ENCODE assay signal across 27 cellular contexts in the genomic region with DNA sequence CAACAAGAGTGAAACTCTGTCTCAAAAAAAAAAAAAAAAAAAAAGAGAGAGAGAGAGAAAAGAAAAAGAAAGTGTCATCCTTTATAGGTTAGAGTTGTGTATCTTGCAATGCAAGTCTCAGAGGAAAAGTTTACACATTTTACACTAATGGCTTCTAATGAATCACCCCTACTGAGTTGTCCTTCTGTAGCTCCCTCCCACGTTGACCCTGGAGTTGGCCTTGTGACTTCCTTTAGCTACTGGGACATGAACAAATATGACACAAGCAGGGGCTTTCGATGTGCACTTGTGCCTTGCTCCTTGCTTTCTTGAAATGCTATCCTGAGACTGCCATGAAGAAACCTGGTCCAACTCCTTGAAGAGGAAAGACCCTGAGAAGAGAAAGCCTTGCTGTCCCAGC. TPM values are rescaled to one million over a fixed set of nuclear protein-coding genes. Genes with fewer than 3 reads are reported as not detected.
DNase-seq lines count a peak whose midpoint lies in the region; ATAC-seq, FAIRE-seq and TF ChIP-seq lines count a peak whose summit lies in the region.
"Had no signal": no experiment of that assay in that cellular context is flagged by ENCODE, and none has a peak within 500 bp of the region (broad histone marks: within the 10 kb centered on the region; RNA-seq: fewer than 3 reads in every experiment).

No MANE protein-coding gene starts in this region.

- H3K9me3 ChIP-seq in CD4-positive, alpha-beta T cell (ENCODE audit: control insufficient read depth, low read length), result no peaks in the 10 kb centered on the region
- H3K9me3 ChIP-seq in Loucy (ENCODE audit: insufficient read depth, low read depth, low read length) (no peaks in the 10 kb centered on the region), astrocyte (ENCODE audit: insufficient read depth, low read depth, low read length) (no peaks in the 10 kb centered on the region), hepatocyte (ENCODE audit: low read depth) (no peaks in the 10 kb centered on the region)

- no peaks in the 10 kb centered on the region for H3K36me3 ChIP-seq in Loucy (ENCODE audit: insufficient read depth, low read length)
- no peaks in the 10 kb centered on the region for H3K36me3 ChIP-seq in astrocyte (ENCODE audit: insufficient read depth, low read length)
- no peaks in the 10 kb centered on the region for H3K36me3 ChIP-seq in hepatocyte (replicated peaks; ENCODE audit: insufficient read depth, low read depth)

- H3K4me1 ChIP-seq in Loucy (ENCODE audit: insufficient read depth, low read length, poor library complexity, severe bottlenecking), result peaks cover 24% of the 10 kb centered on the region
- peaks cover 14% of the 10 kb centered on the region for H3K4me1 ChIP-seq in astrocyte (ENCODE audit: insufficient read depth, low read length)
- peaks cover 5% of the 10 kb centered on the region for H3K4me1 ChIP-seq in hepatocyte (ENCODE audit: insufficient read depth)

- peaks cover 5% of the 10 kb centered on the region for H3K36me3 Mint-ChIP-seq in CD4-positive, alpha-beta T cell (ENCODE audit: low read depth)
- H3K36me3 Mint-ChIP-seq in astrocyte (ENCODE audit: low read depth, unreplicated experiment), result no peaks in the 10 kb centered on the region
- no peaks in the 10 kb centered on the region for H3K36me3 Mint-ChIP-seq in stimulated activated effector memory CD8-positive, alpha-beta T cell treated with anti-CD3 and anti-CD28 coated beads, Interleukin-12 subunit alpha, Interleukin-12 subunit beta, amount 100 ng/mL, for 72 hours
- H3K36me3 Mint-ChIP-seq: CD8-positive, alpha-beta memory T cell had no signal

- no peaks in the 10 kb centered on the region for H3K9me3 Mint-ChIP-seq in CD4-positive, alpha-beta T cell
- no peaks in the 10 kb centered on the region for H3K9me3 Mint-ChIP-seq in astrocyte (ENCODE audit: unreplicated experiment)
- H3K9me3 Mint-ChIP-seq in stimulated activated effector memory CD8-positive, alpha-beta T cell treated with anti-CD3 and anti-CD28 coated beads, Interleukin-12 subunit alpha, Interleukin-12 subunit beta, amount 100 ng/mL, for 72 hours, result no peaks in the 10 kb centered on the region
- H3K9me3 Mint-ChIP-seq: CD8-positive, alpha-beta memory T cell had no signal

- no peaks in the 10 kb centered on the region for H4K20me1 ChIP-seq in Loucy (ENCODE audit: insufficient read depth, low read length, poor library complexity, severe bottlenecking)
- peaks cover 11% of the 10 kb centered on the region for H4K20me1 ChIP-seq in astrocyte (ENCODE audit: insufficient read depth, low read length)
- no peaks in the 10 kb centered on the region for H4K20me1 ChIP-seq in hepatocyte (ENCODE audit: insufficient read depth, poor library complexity, severe bottlenecking)

- intact Hi-C loops in CD4-positive, alpha-beta T cell (cut with DNase I, micrococcal nuclease), result loop anchor here (5.0 to 10.0 kb wide), 3 partner anchors 99 to 239 kb away; partner anchors contain the start of gene MED17 (in 1 of the 2)

- H3K9ac ChIP-seq in Loucy (ENCODE audit: low read depth, low read length, poor library complexity, severe bottlenecking) (no peak overlapping the region), astrocyte (ENCODE audit: low read length) (no peak overlapping the region)

- H3K9me2 ChIP-seq in Loucy (replicated peaks; ENCODE audit: low read depth, low read length) (no peaks in the 10 kb centered on the region), hepatocyte (replicated peaks; ENCODE audit: insufficient read depth) (no peaks in the 10 kb centered on the region)

- no peaks in the 10 kb centered on the region for H3K27me3 ChIP-seq in CD4-positive, alpha-beta T cell (ENCODE audit: control insufficient read depth, insufficient read depth, low read length)
- H3K27me3 ChIP-seq in Loucy (ENCODE audit: insufficient read depth, low read length, poor library complexity, severe bottlenecking) (no peaks in the 10 kb centered on the region), astrocyte (ENCODE audit: insufficient read depth, low read length) (peaks cover 11% of the 10 kb centered on the region), hepatocyte (no peaks in the 10 kb centered on the region)

- H3F3A ChIP-seq in Loucy (ENCODE audit: low read depth), result no peaks in the 10 kb centered on the region

- peak overlapping the region; percentile 61 for H3K4me3 Mint-ChIP-seq in CD4-positive, alpha-beta T cell
- peak overlapping the region; percentile 11 for H3K4me3 Mint-ChIP-seq in astrocyte (ENCODE audit: unreplicated experiment)
- H3K4me3 Mint-ChIP-seq in stimulated activated effector memory CD8-positive, alpha-beta T cell treated with anti-CD3 and anti-CD28 coated beads, Interleukin-12 subunit alpha, Interleukin-12 subunit beta, amount 100 ng/mL, for 72 hours, result no peak overlapping the region

- no peak overlapping the region for H3K27ac ChIP-seq in CD4-positive, alpha-beta T cell (ENCODE audit: low read depth, low read length)
- H3K27ac ChIP-seq in astrocyte (ENCODE audit: low read depth, low read length) (no peak overlapping the region), hepatocyte (no peak overlapping the region)
- H3K27ac ChIP-seq: RWPE1 had no signal

- POLR2A ChIA-PET in CD4-positive, alpha-beta T cell (lab: Charles Lee), result no interaction called here

- WGBS in hepatocyte (ENCODE audit: low lambda C conversion rate, missing lambda C conversion rate), result 68% methylated on average over 2 of the region's 2 CpGs

- H3K4me3 ChIP-seq in Loucy (ENCODE audit: low read length, poor library complexity, severe bottlenecking), result no peak overlapping the region
- H3K4me3 ChIP-seq in astrocyte (ENCODE audit: insufficient read depth, low read depth, low read length), result no peak overlapping the region
- H3K4me3 ChIP-seq in hepatocyte, result no peak overlapping the region
- H3K4me3 ChIP-seq: GM12878 had no signal

- no peak for DNase-seq in CD4-positive, alpha-beta T cell
- DNase-seq in astrocyte (ENCODE audit: low read depth) (no peak), hepatocyte (ENCODE audit: low spot score) (no peak)
- no peak for DNase-seq in stimulated activated effector memory CD8-positive, alpha-beta T cell treated with anti-CD3 and anti-CD28 coated beads, Interleukin-12 subunit alpha, Interleukin-12 subunit beta, amount 100 ng/mL, for 72 hours (ENCODE audit: low spot score in 2 of 2)
- no peak for DNase-seq in activated CD8-positive, alpha-beta memory T cell treated with anti-CD3 and anti-CD28 coated beads for 24 hours
- DNase-seq: C1 segment of cervical spinal cord; CD8-positive, alpha-beta memory T cell; DMS 273 treated with DMSO at 0.1 percent for 48 hours; DMS79; EL; GDM1; IMR-90; KG1; MM.1S; NCI-H1048; NCI-H1417; NCI-H1694 treated with DMSO at 0.1 percent for 48 hours; NCI-H2081; NCI-H2227 treated with DMSO at 0.1 percent for 48 hours; NCI-H510A; NCI-H69; SHP77 had no signal

- no peaks in the 10 kb centered on the region for H3K27me3 Mint-ChIP-seq in CD4-positive, alpha-beta T cell
- H3K27me3 Mint-ChIP-seq in astrocyte (ENCODE audit: low read depth, unreplicated experiment), result peaks cover 8% of the 10 kb centered on the region

- peak overlapping the region; percentile 54; the same call in 1 of the 2 replicates for H2AFZ ChIP-seq in Loucy (ENCODE audit: low read length)
- H2AFZ ChIP-seq in astrocyte (ENCODE audit: low read depth, low read length), result no peak overlapping the region
- H2AFZ ChIP-seq in hepatocyte, result no peak overlapping the region

- H3K27ac Mint-ChIP-seq in CD4-positive, alpha-beta T cell, result no peak overlapping the region
- peak overlapping the region; percentile 26 for H3K27ac Mint-ChIP-seq in astrocyte (ENCODE audit: unreplicated experiment)
- H3K27ac Mint-ChIP-seq in stimulated activated effector memory CD8-positive, alpha-beta T cell treated with anti-CD3 and anti-CD28 coated beads, Interleukin-12 subunit alpha, Interleukin-12 subunit beta, amount 100 ng/mL, for 72 hours, result no peak overlapping the region
- H3K27ac Mint-ChIP-seq: CD8-positive, alpha-beta memory T cell had no signal

- no peak for TF ChIP-seq CTCF in CD4-positive, alpha-beta T cell (IDR thresholded peaks at IDR 0.05)
- TF ChIP-seq CTCF in Loucy (conservative IDR thresholded peaks at IDR 0.05; ENCODE audit: low read length), result no peak
- TF ChIP-seq CTCF in astrocyte (IDR thresholded peaks at IDR 0.05; ENCODE audit: insufficient read depth, low read depth, low read length), result no peak
- no peak for TF ChIP-seq CTCF in hepatocyte (IDR thresholded peaks at IDR 0.05; ENCODE audit: poor library complexity)

- H3K79me2 ChIP-seq in Loucy (ENCODE audit: insufficient read depth, low read length) (peaks cover 22% of the 10 kb centered on the region), astrocyte (ENCODE audit: insufficient read depth, low read length) (peaks cover 7% of the 10 kb centered on the region), hepatocyte (peaks cover 9% of the 10 kb centered on the region)

- ATAC-seq in CD4-positive, alpha-beta T cell (ENCODE audit: poor library complexity), result no peak
- ATAC-seq in stimulated activated effector memory CD8-positive, alpha-beta T cell treated with anti-CD3 and anti-CD28 coated beads, Interleukin-12 subunit alpha, Interleukin-12 subunit beta, amount 100 ng/mL, for 72 hours, result peak; percentile 52
- no peak for ATAC-seq in GM21423 (IDR thresholded peaks at IDR 0.05; ENCODE audit: unreplicated experiment)
- ATAC-seq: GM12878, HCT116 had no signal

- no peak for FAIRE-seq in astrocyte (lab: Jason Lieb, UNC)
- FAIRE-seq: GM12878 had no signal

- H3K4me2 ChIP-seq in Loucy (ENCODE audit: low read depth, low read length, poor library complexity, severe bottlenecking) (no peak overlapping the region), astrocyte (ENCODE audit: low read length) (no peak overlapping the region), hepatocyte (no peak overlapping the region)

- CTCF ChIA-PET in CD4-positive, alpha-beta T cell (lab: Charles Lee), result interaction anchor here (1.2 kb wide), 1 partner anchor 311 kb away, joined by 4 read pairs; no protein-coding TSS in a partner anchor

- peaks cover 28% of the 10 kb centered on the region for H3K4me1 Mint-ChIP-seq in CD4-positive, alpha-beta T cell (ENCODE audit: low read depth)
- H3K4me1 Mint-ChIP-seq in astrocyte (ENCODE audit: low read depth, unreplicated experiment), result peaks cover 16% of the 10 kb centered on the region
- peaks cover 16% of the 10 kb centered on the region for H3K4me1 Mint-ChIP-seq in stimulated activated effector memory CD8-positive, alpha-beta T cell treated with anti-CD3 and anti-CD28 coated beads, Interleukin-12 subunit alpha, Interleukin-12 subunit beta, amount 100 ng/mL, for 72 hours

RNA-seq across cellular contexts. Expression of gene SMCO4, which starts 2.4 kb away (rescaled TPM):
- total RNA-seq in CD4-positive, alpha-beta T cell, result under 1 TPM in 1 of 2 experiments, not detected in 1; 0.30 TPM
- total RNA-seq in astrocyte (29.3 and 36.6 TPM in 2 replicates), hepatocyte (23.5 and 36.1 TPM in 2 replicates)
- 59.6 and 60.9 TPM in 2 replicates for polyA plus RNA-seq in hepatocyte

Comparison
In these comparisons a context has a peak if more than half of its experiments do, and no peak if none do; other contexts are left out.
1. RNA of gene SMCO4, which starts 2.4 kb away (total RNA-seq): 23.5 to 36.1 TPM in hepatocyte and 29.3 to 36.6 TPM in astrocyte; 0.30 TPM in CD4-positive, alpha-beta T cell; every median in the first group is over 10 times any median in the second.